11 cellular contexts compared by ENCODE assay signal in the genomic region with DNA sequence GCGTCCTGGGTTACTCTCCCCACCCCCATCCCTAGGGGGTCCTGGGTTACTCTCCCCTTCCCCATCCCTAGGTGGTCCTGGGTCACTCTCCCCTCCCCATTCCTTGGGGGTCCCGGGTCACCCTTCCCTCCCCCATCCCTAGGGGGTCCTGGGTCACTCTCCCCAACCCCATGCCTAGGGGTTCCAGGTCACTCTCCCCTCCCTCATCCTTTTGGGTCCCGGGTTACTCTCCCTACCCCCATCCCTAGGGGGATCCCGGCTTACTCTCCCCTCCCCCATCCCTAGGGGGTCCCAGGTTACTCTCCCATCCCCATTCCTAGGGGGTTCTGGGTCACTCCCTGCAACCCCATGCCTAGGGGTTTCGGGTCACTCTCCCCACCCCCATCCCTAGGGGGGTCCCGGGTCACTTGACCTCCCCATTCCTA. TPM values are rescaled to one million over a fixed set of nuclear protein-coding genes. Genes with fewer than 3 reads are reported as not detected.
DNase-seq lines count a peak whose midpoint lies in the region; ATAC-seq and TF ChIP-seq lines count a peak whose summit lies in the region.
"Had no signal": no experiment of that assay in that cellular context is flagged by ENCODE, and none has a peak within 500 bp of the region (broad histone marks: within the 10 kb centered on the region; RNA-seq: fewer than 3 reads in every experiment).

No MANE protein-coding gene starts in this region.

- no peak for ATAC-seq in GM23338
- no peak for ATAC-seq in mucosa of descending colon
- no peak for ATAC-seq in HG02571 (IDR thresholded peaks at IDR 0.05; ENCODE audit: unreplicated experiment)
- ATAC-seq in HG03095 (IDR thresholded peaks at IDR 0.05; ENCODE audit: unreplicated experiment), result no peak

- H3K9me2 ChIP-seq in GM23338 (ENCODE audit: insufficient read depth), result peaks cover 25% of the 10 kb centered on the region

- H3K4me1 ChIP-seq in GM23338 (ENCODE audit: insufficient read depth) (no peaks in the 10 kb centered on the region), adipocyte (ENCODE audit: control insufficient read depth, insufficient read depth, low read length) (peaks cover 8% of the 10 kb centered on the region), mucosa of descending colon (ENCODE audit: low read depth) (peaks cover 9% of the 10 kb centered on the region)

- H3K4me1 Mint-ChIP-seq in GM23338, result no peaks in the 10 kb centered on the region; the same call in 2 of the 3 replicates

- H3K36me3 Mint-ChIP-seq in GM23338 (ENCODE audit: low read depth), result peaks cover 46% of the 10 kb centered on the region

- peak overlapping the region; percentile 84 for H3K4me2 ChIP-seq in GM23338

- H3K9me3 Mint-ChIP-seq in GM23338, result peaks cover 64% of the 10 kb centered on the region

- TF ChIP-seq CTCF in AG10803 (conservative IDR thresholded peaks at IDR 0.05; ENCODE audit: low read length) (no peak), GM23338 (conservative IDR thresholded peaks at IDR 0.05; ENCODE audit: low read depth in 2 of 2) (no peak), mucosa of descending colon (IDR thresholded peaks at IDR 0.05) (no peak)

- no peaks in the 10 kb centered on the region for H3K27me3 ChIP-seq in GM23338 (ENCODE audit: insufficient read depth)
- peaks cover 11% of the 10 kb centered on the region for H3K27me3 ChIP-seq in adipocyte (replicated peaks; ENCODE audit: control insufficient read depth, insufficient read depth, low read length)

- H3K9ac ChIP-seq in adipocyte (ENCODE audit: low read length), result no peak overlapping the region

- H3K27ac Mint-ChIP-seq in GM23338, result no peak overlapping the region
- H3K27ac Mint-ChIP-seq: IgD-negative memory B cell had no signal

- no peaks in the 10 kb centered on the region for H3K36me3 ChIP-seq in GM23338 (ENCODE audit: insufficient read depth)
- no peaks in the 10 kb centered on the region for H3K36me3 ChIP-seq in adipocyte (ENCODE audit: control insufficient read depth, insufficient read depth, low read length, severe bottlenecking)
- no peaks in the 10 kb centered on the region for H3K36me3 ChIP-seq in mucosa of descending colon (ENCODE audit: low read depth)

- H3K4me3 Mint-ChIP-seq in GM23338, result peak overlapping the region; percentile 80; the same call in 1 of the 3 replicates

- H3F3A ChIP-seq in GM23338 (replicated peaks; ENCODE audit: low read depth), result peaks cover 8% of the 10 kb centered on the region; the same call in 1 of the 2 replicates

- no peak overlapping the region for H3K27ac ChIP-seq in GM23338 (ENCODE audit: low read depth)
- H3K27ac ChIP-seq in caudate nucleus (ENCODE audit: low read depth, low read length), result no peak overlapping the region
- H3K27ac ChIP-seq: epithelial cell of prostate had no signal

- no peaks in the 10 kb centered on the region; the same call in 1 of the 2 replicates for H4K20me1 ChIP-seq in GM23338 (replicated peaks; ENCODE audit: insufficient read depth)

- H3K4me3 ChIP-seq in AG10803 (ENCODE audit: low read length), result peak overlapping the region; percentile 94
- peak overlapping the region; percentile 97 for H3K4me3 ChIP-seq in GM23338
- peak overlapping the region; percentile 89 for H3K4me3 ChIP-seq in adipocyte (ENCODE audit: low read length)
- no peak overlapping the region for H3K4me3 ChIP-seq in mucosa of descending colon

- no peak overlapping the region for H2AFZ ChIP-seq in GM23338

- peaks cover 63% of the 10 kb centered on the region for H3K79me2 ChIP-seq in GM23338 (replicated peaks; ENCODE audit: insufficient read depth)

- H3K9me3 ChIP-seq in adipocyte (ENCODE audit: control insufficient read depth, low read length) (no peaks in the 10 kb centered on the region), mucosa of descending colon (no peaks in the 10 kb centered on the region)

- intact Hi-C loops in mucosa of descending colon (cut with DNase I, micrococcal nuclease), result no loop called here

- peaks cover 24% of the 10 kb centered on the region for H3K27me3 Mint-ChIP-seq in GM23338 (ENCODE audit: insufficient read depth, low read depth, poor library complexity)

- DNase-seq in AG10803 (ENCODE audit: low read depth) (no peak), GM23338 (ENCODE audit: low spot score) (no peak), adipocyte (ENCODE audit: low read depth) (no peak), mucosa of descending colon (peak in 2 of 3 donors; percentile 10 to 27), caudate nucleus (lab: John Stamatoyannopoulos, UW) (no peak), C1 segment of cervical spinal cord (lab: John Stamatoyannopoulos, UW) (no peak)
- DNase-seq: occipital lobe had no signal

TF ChIP-seq in GM23338, 12 proteins besides CTCF, POLR2A, EP300 and RAD21:
- TF ChIP-seq EZH2 (IDR thresholded peaks at IDR 0.05; ENCODE audit: low read depth, unreplicated experiment) (no peak), ZNF331 (CRISPR knock-in tag; IDR thresholded peaks at IDR 0.05; ENCODE audit: low read depth) (no peak), NANOG (IDR thresholded peaks at IDR 0.05; ENCODE audit: borderline replicate concordance) (no peak), JUNB (IDR thresholded peaks at IDR 0.05; ENCODE audit: unreplicated experiment) (no peak), REST (IDR thresholded peaks at IDR 0.05; ENCODE audit: unreplicated experiment) (no peak), EZH2phosphoT487 (IDR thresholded peaks at IDR 0.05; ENCODE audit: unreplicated experiment) (no peak), STAT1 (IDR thresholded peaks at IDR 0.05; ENCODE audit: unreplicated experiment) (no peak)

RNA-seq across cellular contexts. Expression of gene ASMTL, which starts 1.4 kb away (rescaled TPM):
- total RNA-seq in GM23338 (2014; rRNA removed; shearing (Covaris generic)), result 50.3 and 53.7 TPM in 2 replicates
- polyA plus RNA-seq in GM23338 (2016; fragmentation: Nextera tagmentation; extraction: Ambion mirVana), result 55.6 and 61.2 TPM in 2 replicates
- total RNA-seq in mucosa of descending colon, result 10 to 100 TPM; 15.6 to 32.0 (median 18.8) TPM

RNA-seq across cellular contexts. Expression of gene SLC25A6, which starts 59.4 kb away (rescaled TPM):
- total RNA-seq in GM23338 (2014; rRNA removed; shearing (Covaris generic)), result 394 and 486 TPM in 2 replicates
- 358 TPM in 2 replicates for polyA plus RNA-seq in GM23338 (2016; fragmentation: Nextera tagmentation; extraction: Ambion mirVana)
- 100 to 1,000 TPM; 435 to 455 (median 450) TPM for total RNA-seq in mucosa of descending colon

Comparison
In these comparisons a context has a peak if more than half of its experiments do, and no peak if none do; other contexts are left out.
1. DNase-seq: peak in mucosa of descending colon (2 of 3); none in AG10803 (single experiment), GM23338 (single experiment), adipocyte (single experiment), caudate nucleus (0 of 61) and C1 segment of cervical spinal cord (0 of 14).